Comparison of ENCODE assay signal across 22 cellular contexts in the genomic region with DNA sequence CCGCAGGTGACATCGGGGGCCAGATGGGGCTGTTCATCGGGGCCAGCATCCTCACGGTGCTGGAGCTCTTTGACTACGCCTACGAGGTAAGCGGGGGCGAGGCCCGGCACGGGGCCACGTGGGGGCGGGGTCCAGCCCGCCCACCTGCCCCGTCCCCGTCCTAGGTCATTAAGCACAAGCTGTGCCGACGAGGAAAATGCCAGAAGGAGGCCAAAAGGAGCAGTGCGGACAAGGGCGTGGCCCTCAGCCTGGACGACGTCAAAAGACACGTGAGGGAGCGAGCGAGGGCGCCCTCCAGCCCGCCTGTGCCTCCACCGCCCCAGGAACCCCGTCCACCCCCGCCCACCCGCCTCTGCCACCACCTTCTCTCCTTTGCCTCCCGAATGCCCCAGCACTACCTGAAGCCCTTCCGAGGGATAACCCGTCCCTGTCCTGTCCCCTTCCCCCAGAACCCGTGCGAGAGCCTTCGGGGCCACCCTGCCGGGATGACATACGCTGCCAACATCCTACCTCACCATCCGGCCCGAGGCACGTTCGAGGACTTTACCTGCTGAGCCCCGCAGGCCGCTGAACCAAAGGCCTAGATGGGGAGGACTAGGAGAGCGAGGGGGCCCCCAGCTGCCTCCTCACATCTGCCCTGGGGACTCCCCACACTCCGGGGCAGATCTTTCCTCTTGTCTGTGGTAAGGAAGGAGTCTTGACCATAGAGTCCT. TPM values are rescaled to one million over a fixed set of nuclear protein-coding genes. Genes with fewer than 3 reads are reported as not detected.
DNase-seq lines count a peak whose midpoint lies in the region; ATAC-seq and TF ChIP-seq lines count a peak whose summit lies in the region.
"Had no signal": no experiment of that assay in that cellular context is flagged by ENCODE, and none has a peak within 500 bp of the region (broad histone marks: within the 10 kb centered on the region; RNA-seq: fewer than 3 reads in every experiment).

No MANE protein-coding gene starts in this region.

- no peak for TF ChIP-seq CTCF in Caco-2 (IDR thresholded peaks at IDR 0.05; ENCODE audit: insufficient read depth in 1 of 2, low read depth in 1 of 2, low read length in 1 of 2, severe bottlenecking in 1 of 2, unreplicated experiment in 1 of 2)
- TF ChIP-seq CTCF in neural crest cell (conservative IDR thresholded peaks at IDR 0.05), result no peak

- H3K4me3 ChIP-seq in Caco-2 (ENCODE audit: low read depth, low read length), result no peak overlapping the region
- H3K4me3 ChIP-seq: HAP-1, prostate gland, skin epidermis had no signal

- H3K4me1 Mint-ChIP-seq in Caco-2 (ENCODE audit: low read depth, unreplicated experiment) (peaks cover 32% of the 10 kb centered on the region), neural crest cell (peaks cover 20% of the 10 kb centered on the region)
- peaks cover 14% of the 10 kb centered on the region for H3K4me1 Mint-ChIP-seq in central memory CD8-positive, alpha-beta T cell

- no TSS peak for BruUV-seq in Caco-2 (replicated peaks; lab: Mats Ljungman, UMichigan)

- peaks cover 2% of the 10 kb centered on the region; the same call in 1 of the 2 replicates for H3K36me3 ChIP-seq in Caco-2 (ENCODE audit: control insufficient read depth, insufficient read depth, low read length)
- H3K36me3 ChIP-seq: HAP-1, prostate gland had no signal

- peaks cover 40% of the 10 kb centered on the region for H3K4me1 ChIP-seq in Caco-2
- H3K4me1 ChIP-seq: prostate gland had no signal

- CTCF ChIA-PET in Caco-2 (lab: Charles Lee), result no interaction called here

- H3K27me3 Mint-ChIP-seq in Caco-2 (ENCODE audit: insufficient read depth, unreplicated experiment) (no peaks in the 10 kb centered on the region), neural crest cell (ENCODE audit: low read depth) (no peaks in the 10 kb centered on the region)
- no peaks in the 10 kb centered on the region for H3K27me3 Mint-ChIP-seq in central memory CD8-positive, alpha-beta T cell
- H3K27me3 Mint-ChIP-seq: activated CD8-positive, alpha-beta memory T cell treated with anti-CD3 and anti-CD28 coated beads, Interleukin-2, amount 10 ng/mL, durations not matched to agents 7 days and 5 days had no signal

- no peak for ATAC-seq in central memory CD8-positive, alpha-beta T cell (replicated peaks; ENCODE audit: extremely low read depth, poor library complexity, severe bottlenecking)
- no peak for ATAC-seq in left cardiac atrium
- ATAC-seq in HG02870 (IDR thresholded peaks at IDR 0.05; ENCODE audit: unreplicated experiment), result no peak
- ATAC-seq: activated CD8-positive, alpha-beta memory T cell treated with anti-CD3 and anti-CD28 coated beads, Interleukin-2, amount 10 ng/mL, durations not matched to agents 7 days and 5 days; natural killer cell treated with Interleukin-12 subunit alpha and Interleukin-12 subunit beta and Interleukin-15 and Interleukin-18, amount 100 ng/mL, for 72 hours had no signal

- H3K27ac Mint-ChIP-seq in Caco-2 (ENCODE audit: unreplicated experiment), result peak overlapping the region; percentile 93
- peak overlapping the region; percentile 69 for H3K27ac Mint-ChIP-seq in central memory CD8-positive, alpha-beta T cell (ENCODE audit: low read depth)
- no peak overlapping the region for H3K27ac Mint-ChIP-seq in neural crest cell (ENCODE audit: unreplicated experiment)
- H3K27ac Mint-ChIP-seq: activated CD8-positive, alpha-beta memory T cell treated with anti-CD3 and anti-CD28 coated beads, Interleukin-2, amount 10 ng/mL, durations not matched to agents 7 days and 5 days; activated T-helper 2 cell treated with anti-CD3 and anti-CD28 coated beads, Interferon-gamma antibody, Interleukin-2, Interleukin-4, amounts not matched to agents 10 μg/mL and 5 μg/mL and 100 μg/mL, durations not matched to agents 14 hours and 24 hours and 36 hours; dendritic cell treated with granulocyte-macrophage colony-stimulating factor and Interleukin-4, amounts not matched to agents 40 ng/mL and 50 ng/mL, for 4 days; mesothelial cell of epicardium had no signal

- H3K27me3 ChIP-seq in Caco-2 (replicated peaks; ENCODE audit: control insufficient read depth, insufficient read depth, low read length), result no peaks in the 10 kb centered on the region

- no peaks in the 10 kb centered on the region for H3K9me3 ChIP-seq in Caco-2
- H3K9me3 ChIP-seq: HAP-1, prostate gland had no signal

- H3K9me3 Mint-ChIP-seq in Caco-2 (ENCODE audit: unreplicated experiment), result no peaks in the 10 kb centered on the region
- no peaks in the 10 kb centered on the region for H3K9me3 Mint-ChIP-seq in central memory CD8-positive, alpha-beta T cell
- no peaks in the 10 kb centered on the region for H3K9me3 Mint-ChIP-seq in neural crest cell
- H3K9me3 Mint-ChIP-seq: activated T-helper 2 cell treated with anti-CD3 and anti-CD28 coated beads, Interferon-gamma antibody, Interleukin-2, Interleukin-4, amounts not matched to agents 10 μg/mL and 5 μg/mL and 100 μg/mL, durations not matched to agents 14 hours and 24 hours and 36 hours; dendritic cell treated with granulocyte-macrophage colony-stimulating factor and Interleukin-4, amounts not matched to agents 40 ng/mL and 50 ng/mL, for 4 days; mesothelial cell of epicardium; natural killer cell treated with Interleukin-12 subunit alpha and Interleukin-12 subunit beta and Interleukin-15 and Interleukin-18, amount 100 ng/mL, for 72 hours had no signal

- intact Hi-C loops in Caco-2 (cut with micrococcal nuclease; ENCODE audit: unreplicated experiment) (no loop called here), left cardiac atrium (cut with DNase I) (no loop called here)

- DNase-seq in Caco-2 (no peak), neural crest cell (ENCODE audit: low read depth, low spot score) (no peak), GM03348 (ENCODE audit: low spot score) (no peak), left cardiac atrium (no peak)
- no peak for DNase-seq in central memory CD8-positive, alpha-beta T cell (ENCODE audit: low spot score in 2 of 2)
- DNase-seq: activated CD8-positive, alpha-beta memory T cell treated with anti-CD3 and anti-CD28 coated beads, Interleukin-2, amount 10 ng/mL, durations not matched to agents 7 days and 5 days; DMS 273 treated with DMSO at 0.1 percent for 48 hours; GF-D8; hippocampal formation; kidney glomerular epithelial cell; NCI-H1417; NCI-H524; RPMI8226; stimulated activated CD4-positive, alpha-beta T cell treated with anti-CD3 and anti-CD28 coated beads, Interleukin-2, amount 100 ng/mL, for 48 hours had no signal

- POLR2A ChIA-PET in Caco-2 (lab: Charles Lee), result no interaction called here

- H3K4me3 Mint-ChIP-seq in Caco-2 (ENCODE audit: unreplicated experiment), result no peak overlapping the region
- no peak overlapping the region for H3K4me3 Mint-ChIP-seq in central memory CD8-positive, alpha-beta T cell
- peak overlapping the region; percentile 38 for H3K4me3 Mint-ChIP-seq in neural crest cell
- H3K4me3 Mint-ChIP-seq: activated CD8-positive, alpha-beta memory T cell treated with anti-CD3 and anti-CD28 coated beads, Interleukin-2, amount 10 ng/mL, durations not matched to agents 7 days and 5 days; dendritic cell treated with granulocyte-macrophage colony-stimulating factor and Interleukin-4, amounts not matched to agents 40 ng/mL and 50 ng/mL, for 4 days; mesothelial cell of epicardium; natural killer cell treated with Interleukin-12 subunit alpha and Interleukin-12 subunit beta and Interleukin-15 and Interleukin-18, amount 100 ng/mL, for 72 hours had no signal

- H3K36me3 Mint-ChIP-seq in Caco-2 (ENCODE audit: insufficient read depth, unreplicated experiment) (peaks cover 12% of the 10 kb centered on the region), neural crest cell (ENCODE audit: low read depth) (no peaks in the 10 kb centered on the region)
- peaks cover 3% of the 10 kb centered on the region for H3K36me3 Mint-ChIP-seq in central memory CD8-positive, alpha-beta T cell (ENCODE audit: insufficient read depth)
- H3K36me3 Mint-ChIP-seq: activated CD8-positive, alpha-beta memory T cell treated with anti-CD3 and anti-CD28 coated beads, Interleukin-2, amount 10 ng/mL, durations not matched to agents 7 days and 5 days; mesothelial cell of epicardium; natural killer cell treated with Interleukin-12 subunit alpha and Interleukin-12 subunit beta and Interleukin-15 and Interleukin-18, amount 100 ng/mL, for 72 hours had no signal

RNA-seq across cellular contexts. Expression of a gene that starts 3.9 kb away (rescaled TPM):
- total RNA-seq in Caco-2 (2022), result 142 and 158 TPM in 2 replicates
- 187 TPM in 2 replicates for total RNA-seq in neural crest cell
- total RNA-seq in left cardiac atrium, result 10 to 100 TPM; 18.3 to 27.7 TPM

RNA-seq across cellular contexts. Expression of a gene that starts 22.6 kb away (rescaled TPM):
- total RNA-seq in Caco-2 (2022) (1.5 and 1.9 TPM in 2 replicates), neural crest cell (0.16 and 0.49 TPM in 2 replicates), left cardiac atrium (100 to 1,000 TPM in 1 of 2 donors, 10 to 100 TPM in 1; 88.6 to 150 TPM)

RNA-seq across cellular contexts. Expression of a gene that starts 23.9 kb away (rescaled TPM):
- total RNA-seq in Caco-2 (2022), result 15.6 and 17.8 TPM in 2 replicates
- total RNA-seq in neural crest cell, result 22.7 and 25.0 TPM in 2 replicates
- 1 to 10 TPM; 1.2 to 4.1 TPM for total RNA-seq in left cardiac atrium

RNA-seq across cellular contexts. Expression of a gene that starts 30.8 kb away (rescaled TPM):
- 85.0 and 86.3 TPM in 2 replicates for total RNA-seq in Caco-2 (2022)
- 22.4 and 23.3 TPM in 2 replicates for total RNA-seq in neural crest cell
- total RNA-seq in left cardiac atrium, result 100 to 1,000 TPM; 122 to 148 TPM

RNA-seq across cellular contexts. Expression of a gene that starts 56.0 kb away (rescaled TPM):
- total RNA-seq in Caco-2 (2022) (122 and 131 TPM in 2 replicates), neural crest cell (91.7 and 104 TPM in 2 replicates), left cardiac atrium (10 to 100 TPM in 1 of 2 donors, 1 to 10 TPM in 1; 4.8 to 10.4 TPM)

Comparison
In these comparisons a context has a peak if more than half of its experiments do, and no peak if none do; other contexts are left out.
1. RNA of a gene that starts 22.6 kb away (total RNA-seq): 88.6 to 150 TPM in left cardiac atrium; 1.5 to 1.9 TPM in Caco-2 and 0.16 to 0.49 TPM in neural crest cell; every median in the first group is over 10 times any median in the second.